17 cellular contexts compared by ENCODE assay signal in genomic region chr7:14687777-14688176, GRCh38.
DNase-seq lines count a peak whose midpoint lies in the region; TF ChIP-seq lines count a peak whose summit lies in the region.
"Had no signal": no experiment of that assay in that cellular context is flagged by ENCODE, and none has a peak within 500 bp of the region (broad histone marks: within the 10 kb centered on the region; RNA-seq: fewer than 3 reads in every experiment).

No MANE protein-coding gene starts in this region.

- H3K4me3 Mint-ChIP-seq in glutamatergic neuron (ENCODE audit: unreplicated experiment): no peak overlapping the region
- H3K4me3 Mint-ChIP-seq: activated naive CD4-positive, alpha-beta T cell treated with anti-CD3 and anti-CD28 coated beads, Interleukin-2, amount 50 U/mL, for 24 hours; B cell; naive B cell; T-cell had no signal

- no peaks in the 10 kb centered on the region for H3K27me3 ChIP-seq in adipocyte (replicated peaks; ENCODE audit: control insufficient read depth, insufficient read depth, low read length)

- H3K27ac Mint-ChIP-seq in glutamatergic neuron (ENCODE audit: unreplicated experiment): no peak overlapping the region
- H3K27ac Mint-ChIP-seq: activated naive CD4-positive, alpha-beta T cell treated with anti-CD3 and anti-CD28 coated beads, Interleukin-2, amount 50 U/mL, for 24 hours; B cell; naive B cell; T-cell had no signal

- H3K36me3 ChIP-seq in adipocyte (ENCODE audit: control insufficient read depth, insufficient read depth, low read length, severe bottlenecking): no peaks in the 10 kb centered on the region
- H3K36me3 ChIP-seq: thoracic aorta had no signal

- H3K4me1 ChIP-seq in adipocyte (ENCODE audit: control insufficient read depth, insufficient read depth, low read length): peaks cover 11% of the 10 kb centered on the region

- peak; percentile 2 for DNase-seq in Daoy (ENCODE audit: low read depth)
- peak; percentile 49 for DNase-seq in NCI-H1105 (lab: John Stamatoyannopoulos, UW)
- DNase-seq in adipocyte (ENCODE audit: low read depth): peak; percentile 56
- peak; percentile 59 for DNase-seq in left kidney (ENCODE audit: low read depth, low spot score)
- no peak for DNase-seq in GOT3 (lab: John Stamatoyannopoulos, UW)
- no peak for DNase-seq in NCI-H187 (lab: John Stamatoyannopoulos, UW)
- no peak for DNase-seq in DMS79 (lab: John Stamatoyannopoulos, UW)
- no peak for DNase-seq in glutamatergic neuron
- DNase-seq: activated CD4-positive, CD25-positive, alpha-beta regulatory T cell treated with anti-CD3 and anti-CD28 coated beads, Interleukin-2, amount 50 U/mL, for 72 hours; activated CD8-positive, alpha-beta memory T cell treated with anti-CD3 and anti-CD28 coated beads, Interleukin-2, amount 50 U/mL, for 4 hours; central memory CD4-positive, alpha-beta T cell; DMS53; naive B cell; T-cell had no signal

- TF ChIP-seq CTCF in glutamatergic neuron (IDR thresholded peaks at IDR 0.05; ENCODE audit: partially characterized antibody, unreplicated experiment): no peak

- no peak overlapping the region for H3K9ac ChIP-seq in adipocyte (ENCODE audit: low read length)

- H3K36me3 Mint-ChIP-seq in glutamatergic neuron (ENCODE audit: unreplicated experiment): no peaks in the 10 kb centered on the region
- H3K36me3 Mint-ChIP-seq: activated naive CD4-positive, alpha-beta T cell treated with anti-CD3 and anti-CD28 coated beads, Interleukin-2, amount 50 U/mL, for 24 hours; naive B cell; T-cell had no signal

- H3K9me3 Mint-ChIP-seq in glutamatergic neuron (ENCODE audit: unreplicated experiment): peaks cover 2% of the 10 kb centered on the region
- H3K9me3 Mint-ChIP-seq: activated naive CD4-positive, alpha-beta T cell treated with anti-CD3 and anti-CD28 coated beads, Interleukin-2, amount 50 U/mL, for 24 hours; naive B cell; T-cell had no signal

- no peak overlapping the region for H3K4me3 ChIP-seq in adipocyte (ENCODE audit: low read length)
- H3K4me3 ChIP-seq: thoracic aorta had no signal

- peaks cover 7% of the 10 kb centered on the region for H3K4me1 Mint-ChIP-seq in glutamatergic neuron (ENCODE audit: low read depth, unreplicated experiment)
- H3K4me1 Mint-ChIP-seq: activated naive CD4-positive, alpha-beta T cell treated with anti-CD3 and anti-CD28 coated beads, Interleukin-2, amount 50 U/mL, for 24 hours; naive B cell; T-cell had no signal

- H3K27me3 Mint-ChIP-seq in glutamatergic neuron (ENCODE audit: unreplicated experiment): no peaks in the 10 kb centered on the region
- H3K27me3 Mint-ChIP-seq: B cell, naive B cell had no signal

- H3K9me3 ChIP-seq in adipocyte (ENCODE audit: control insufficient read depth, low read length): no peaks in the 10 kb centered on the region
- H3K9me3 ChIP-seq: thoracic aorta had no signal

Comparison
In these comparisons a context has a peak if more than half of its experiments do, and no peak if none do; other contexts are left out.
1. DNase-seq: peak in Daoy (single experiment), NCI-H1105 (single experiment), adipocyte (single experiment) and left kidney (single experiment); none in GOT3 (single experiment), NCI-H187 (0 of 2), DMS79 (single experiment) and glutamatergic neuron (single experiment).